ENCODE assay signal across 1 cellular context in genomic region chr19:6242677-6243076, GRCh38.
TF ChIP-seq lines count a peak whose summit lies in the region.

No MANE protein-coding gene starts in this region.

TF ChIP-seq in HepG2, 621 proteins besides CTCF, POLR2A, EP300 and RAD21:
- no peak for TF ChIP-seq SNAPC5 (CRISPR knock-in tag; IDR thresholded peaks at IDR 0.05; ENCODE audit: borderline replicate concordance)
- no peak for TF ChIP-seq STAG1 (CRISPR knock-in tag; IDR thresholded peaks at IDR 0.05)
- no peak for TF ChIP-seq ZNF263 (CRISPR knock-in tag; IDR thresholded peaks at IDR 0.05)
- TF ChIP-seq, protein P1, sequence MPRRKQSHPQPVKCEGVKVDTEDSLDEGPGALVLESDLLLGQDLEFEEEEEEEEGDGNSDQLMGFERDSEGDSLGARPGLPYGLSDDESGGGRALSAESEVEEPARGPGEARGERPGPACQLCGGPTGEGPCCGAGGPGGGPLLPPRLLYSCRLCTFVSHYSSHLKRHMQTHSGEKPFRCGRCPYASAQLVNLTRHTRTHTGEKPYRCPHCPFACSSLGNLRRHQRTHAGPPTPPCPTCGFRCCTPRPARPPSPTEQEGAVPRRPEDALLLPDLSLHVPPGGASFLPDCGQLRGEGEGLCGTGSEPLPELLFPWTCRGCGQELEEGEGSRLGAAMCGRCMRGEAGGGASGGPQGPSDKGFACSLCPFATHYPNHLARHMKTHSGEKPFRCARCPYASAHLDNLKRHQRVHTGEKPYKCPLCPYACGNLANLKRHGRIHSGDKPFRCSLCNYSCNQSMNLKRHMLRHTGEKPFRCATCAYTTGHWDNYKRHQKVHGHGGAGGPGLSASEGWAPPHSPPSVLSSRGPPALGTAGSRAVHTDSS (CRISPR knock-in tag; conservative IDR thresholded peaks at IDR 0.05) = no peak
- TF ChIP-seq TCF7 (IDR thresholded peaks at IDR 0.05; ENCODE audit: low read depth) = no peak
- no peak for TF ChIP-seq NRL (CRISPR knock-in tag; IDR thresholded peaks at IDR 0.05; ENCODE audit: borderline replicate concordance)
- no peak for TF ChIP-seq SMC3 (IDR thresholded peaks at IDR 0.05; ENCODE audit: low read length)
- no peak for TF ChIP-seq ZNF317 (CRISPR knock-in tag; IDR thresholded peaks at IDR 0.05)
- no peak for TF ChIP-seq RBM22 (optimal IDR thresholded peaks at IDR 0.05; ENCODE audit: low read length)
- TF ChIP-seq SMARCC2 (IDR thresholded peaks at IDR 0.05) = no peak
- TF ChIP-seq, protein P2, sequence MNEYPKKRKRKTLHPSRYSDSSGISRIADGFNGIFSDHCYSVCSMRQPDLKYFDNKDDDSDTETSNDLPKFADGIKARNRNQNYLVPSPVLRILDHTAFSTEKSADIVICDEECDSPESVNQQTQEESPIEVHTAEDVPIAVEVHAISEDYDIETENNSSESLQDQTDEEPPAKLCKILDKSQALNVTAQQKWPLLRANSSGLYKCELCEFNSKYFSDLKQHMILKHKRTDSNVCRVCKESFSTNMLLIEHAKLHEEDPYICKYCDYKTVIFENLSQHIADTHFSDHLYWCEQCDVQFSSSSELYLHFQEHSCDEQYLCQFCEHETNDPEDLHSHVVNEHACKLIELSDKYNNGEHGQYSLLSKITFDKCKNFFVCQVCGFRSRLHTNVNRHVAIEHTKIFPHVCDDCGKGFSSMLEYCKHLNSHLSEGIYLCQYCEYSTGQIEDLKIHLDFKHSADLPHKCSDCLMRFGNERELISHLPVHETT (CRISPR knock-in tag; conservative IDR thresholded peaks at IDR 0.05) = no peak
- no peak for TF ChIP-seq ZNF354B (CRISPR knock-in tag; IDR thresholded peaks at IDR 0.05)
- TF ChIP-seq RORA (CRISPR knock-in tag; IDR thresholded peaks at IDR 0.05) = no peak
- no peak for TF ChIP-seq ZNF549 (CRISPR knock-in tag; IDR thresholded peaks at IDR 0.05)
- TF ChIP-seq MTA3 (CRISPR knock-in tag; IDR thresholded peaks at IDR 0.05) = no peak
- TF ChIP-seq ZNF225 (CRISPR knock-in tag; IDR thresholded peaks at IDR 0.05) = no peak
- TF ChIP-seq, protein P3, sequence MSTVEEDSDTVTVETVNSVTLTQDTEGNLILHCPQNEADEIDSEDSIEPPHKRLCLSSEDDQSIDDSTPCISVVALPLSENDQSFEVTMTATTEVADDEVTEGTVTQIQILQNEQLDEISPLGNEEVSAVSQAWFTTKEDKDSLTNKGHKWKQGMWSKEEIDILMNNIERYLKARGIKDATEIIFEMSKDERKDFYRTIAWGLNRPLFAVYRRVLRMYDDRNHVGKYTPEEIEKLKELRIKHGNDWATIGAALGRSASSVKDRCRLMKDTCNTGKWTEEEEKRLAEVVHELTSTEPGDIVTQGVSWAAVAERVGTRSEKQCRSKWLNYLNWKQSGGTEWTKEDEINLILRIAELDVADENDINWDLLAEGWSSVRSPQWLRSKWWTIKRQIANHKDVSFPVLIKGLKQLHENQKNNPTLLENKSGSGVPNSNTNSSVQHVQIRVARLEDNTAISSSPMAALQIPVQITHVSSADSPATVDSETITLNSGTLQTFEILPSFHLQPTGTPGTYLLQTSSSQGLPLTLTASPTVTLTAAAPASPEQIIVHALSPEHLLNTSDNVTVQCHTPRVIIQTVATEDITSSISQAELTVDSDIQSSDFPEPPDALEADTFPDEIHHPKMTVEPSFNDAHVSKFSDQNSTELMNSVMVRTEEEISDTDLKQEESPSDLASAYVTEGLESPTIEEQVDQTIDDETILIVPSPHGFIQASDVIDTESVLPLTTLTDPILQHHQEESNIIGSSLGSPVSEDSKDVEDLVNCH (CRISPR knock-in tag; IDR thresholded peaks at IDR 0.05) = no peak
- TF ChIP-seq TBL1XR1 (IDR thresholded peaks at IDR 0.05; ENCODE audit: borderline replicate concordance, low read length, partially characterized antibody) = no peak
- TF ChIP-seq ATM (IDR thresholded peaks at IDR 0.05; ENCODE audit: borderline replicate concordance) = no peak
